ENCODE assay signal across 8 cellular contexts in genomic region chr20:63642518-63643247, GRCh38. TPM values are rescaled to one million over a fixed set of nuclear protein-coding genes. Genes with fewer than 3 reads are reported as not detected.
DNase-seq lines count a peak whose midpoint lies in the region; ATAC-seq and TF ChIP-seq lines count a peak whose summit lies in the region.

No MANE protein-coding gene starts in this region.

- peaks cover 4% of the 10 kb centered on the region; the same call in 1 of the 2 replicates for H3K9me3 Mint-ChIP-seq in HFFc6
- no peaks in the 10 kb centered on the region for H3K9me3 Mint-ChIP-seq in brain

- H3K4me1 Mint-ChIP-seq in HFFc6 (ENCODE audit: low read depth) (peaks cover 5% of the 10 kb centered on the region; the same call in 1 of the 2 replicates), brain (peaks cover 18% of the 10 kb centered on the region)

- in situ Hi-C loops in ACHN (cut with HindIII; ENCODE audit: low pct_ligation_motif_present, low pct_unique_long_range_greater_than_20kb, low sequenced_read_pairs), result no loop called here

- no peak overlapping the region for H3K27ac Mint-ChIP-seq in HFFc6
- H3K27ac Mint-ChIP-seq in brain, result peak overlapping the region in 2 of 5 experiments; percentile 87 to 92

- 0 out of 2 replicates have a peak overlapping the region, but pooled peaks have one; percentile 37 for H3K4me3 Mint-ChIP-seq in HFFc6
- peak overlapping the region; percentile 77 to 80 (median 79) for H3K4me3 Mint-ChIP-seq in brain

- ATAC-seq in GM18909 (IDR thresholded peaks at IDR 0.05; ENCODE audit: poor library complexity, unreplicated experiment), result no peak

- H3K4me3 ChIP-seq in BLaER1 (peak overlapping the region; percentile 64), muscle layer of colon (ENCODE audit: low read depth in 1 of 2, low read length in 2 of 2) (peak overlapping the region; percentile 25 to 35)

- H3K36me3 ChIP-seq in BLaER1, result peaks cover 10% of the 10 kb centered on the region; the same call in 1 of the 2 replicates
- H3K36me3 ChIP-seq in muscle layer of colon (ENCODE audit: insufficient read depth, low read length), result no peaks in the 10 kb centered on the region

- 0 out of 2 replicates have a peak, but pooled peaks cover 4% of the 10 kb centered on the region for H3K36me3 Mint-ChIP-seq in HFFc6 (ENCODE audit: low read depth)
- H3K36me3 Mint-ChIP-seq in brain, result no peaks in the 10 kb centered on the region

- H3K4me1 ChIP-seq in BLaER1 (peaks cover 36% of the 10 kb centered on the region), muscle layer of colon (ENCODE audit: insufficient read depth, low read length) (peaks cover 3% of the 10 kb centered on the region)

- H3K9me3 ChIP-seq in BLaER1 (no peaks in the 10 kb centered on the region), muscle layer of colon (ENCODE audit: low read length) (no peaks in the 10 kb centered on the region)

- H3K27ac ChIP-seq in BLaER1, result peak overlapping the region; percentile 80
- H3K27ac ChIP-seq in muscle layer of colon (ENCODE audit: low read depth, low read length), result no peak overlapping the region

- DNase-seq in HFFc6 (no peak), AG08396 (ENCODE audit: low spot score) (no peak), ACHN (no peak)
- DNase-seq in stimulated activated CD4-positive, alpha-beta T cell treated with anti-CD3 and anti-CD28 coated beads, Interleukin-4, amount 100 ng/mL, for 4 hours, result no peak

- H3K27me3 ChIP-seq in BLaER1, result no peaks in the 10 kb centered on the region
- H3K27me3 ChIP-seq in muscle layer of colon (ENCODE audit: control insufficient read depth in 1 of 2, insufficient read depth in 2 of 2, low read length in 2 of 2), result no peaks in the 10 kb centered on the region

- peak overlapping the region; percentile 96 for H3K4me2 ChIP-seq in BLaER1

- peaks cover 16% of the 10 kb centered on the region; the same call in 1 of the 2 replicates for H4K20me1 ChIP-seq in BLaER1

- H3K27me3 Mint-ChIP-seq in HFFc6 (ENCODE audit: insufficient read depth), result peaks cover 8% of the 10 kb centered on the region
- peaks cover 3% of the 10 kb centered on the region for H3K27me3 Mint-ChIP-seq in brain

- peak overlapping the region; percentile 65 for H3K9ac ChIP-seq in BLaER1
- no peak overlapping the region for H3K9ac ChIP-seq in muscle layer of colon (ENCODE audit: low read length)

- TF ChIP-seq CTCF in HFFc6 (IDR thresholded peaks at IDR 0.05), result no peak
- TF ChIP-seq CTCF in brain (conservative IDR thresholded peaks at IDR 0.05), result no peak

RNA-seq across cellular contexts. Expression of gene STMN3, which starts 10.5 kb away (rescaled TPM):
- total RNA-seq in HFFc6 (2021; fragmentation: NEBNext Ultra II Directional; extraction: Animal tissue kit (Norgen Biotek cat#: 25700)), result 1 to 10 TPM in 5 of 6 experiments, under 1 TPM in 1; 0.77 to 3.2 (median 1.5) TPM
- polyA plus RNA-seq in brain (ENCODE audit: insufficient read depth, low read depth, low replicate concordance), result 455 TPM

RNA-seq across cellular contexts. Expression of gene RTEL1, which starts 15.4 kb away (rescaled TPM):
- total RNA-seq in HFFc6 (2021; fragmentation: NEBNext Ultra II Directional; extraction: Animal tissue kit (Norgen Biotek cat#: 25700)), result 10 to 100 TPM; 19.0 to 26.8 (median 22.7) TPM
- 8.6 TPM for polyA plus RNA-seq in brain (ENCODE audit: insufficient read depth, low read depth, low replicate concordance)

RNA-seq across cellular contexts. Expression of gene GMEB2, which starts 15.8 kb away (rescaled TPM):
- 10 to 100 TPM; 10.9 to 12.4 (median 12.0) TPM for total RNA-seq in HFFc6 (2021; fragmentation: NEBNext Ultra II Directional; extraction: Animal tissue kit (Norgen Biotek cat#: 25700))
- 13.6 TPM for polyA plus RNA-seq in brain (ENCODE audit: insufficient read depth, low read depth, low replicate concordance)

RNA-seq across cellular contexts. Expression of gene TNFRSF6B, which starts 53.8 kb away (rescaled TPM):
- total RNA-seq in HFFc6 (2021; fragmentation: NEBNext Ultra II Directional; extraction: Animal tissue kit (Norgen Biotek cat#: 25700)), result 1 to 10 TPM in 3 of 6 experiments, under 1 TPM in 3; 0.33 to 1.8 (median 1.1) TPM
- polyA plus RNA-seq in brain (ENCODE audit: insufficient read depth, low read depth, low replicate concordance), result 7.1 TPM
